Comparison of ENCODE assay signal across 25 cellular contexts in genomic region chr20:31962741-31963140, GRCh38. TPM values are rescaled to one million over a fixed set of nuclear protein-coding genes. Genes with fewer than 3 reads are reported as not detected.
"Had no signal": no experiment of that assay in that cellular context is flagged by ENCODE, and none has a peak within 500 bp of the region (broad histone marks: within the 10 kb centered on the region; RNA-seq: fewer than 3 reads in every experiment).

No MANE protein-coding gene starts in this region.

- H3K27ac Mint-ChIP-seq: activated naive CD8-positive, alpha-beta T cell treated with anti-CD3 and anti-CD28 coated beads, Interleukin-2, amount 10 ng/mL, durations not matched to agents 7 days and 5 days; activated T-helper 2 cell treated with anti-CD3 and anti-CD28 coated beads, Interferon-gamma antibody, Interleukin-2, Interleukin-4, amounts not matched to agents 10 μg/mL and 5 μg/mL and 100 μg/mL, durations not matched to agents 14 hours and 24 hours and 36 hours; natural killer cell treated with Interleukin-12 subunit alpha and Interleukin-12 subunit beta and Interleukin-15 and Interleukin-18, amount 100 ng/mL, for 72 hours; progenitor cell of endocrine pancreas; stimulated activated naive B cell treated with anti-CD40 and anti-IgM and Interleukin-4, amounts not matched to agents 10 μg/mL and 1 μg/mL and 100 μg/mL, for 72 hours; WTC11 had no signal

- H3K4me3 Mint-ChIP-seq: activated naive CD8-positive, alpha-beta T cell treated with anti-CD3 and anti-CD28 coated beads, Interleukin-2, amount 10 ng/mL, durations not matched to agents 7 days and 5 days; activated T-cell treated with anti-CD3 and anti-CD28 coated beads, Interleukin-2, amount 50 U/mL, for 4 hours; natural killer cell treated with Interleukin-12 subunit alpha and Interleukin-12 subunit beta and Interleukin-15 and Interleukin-18, amount 100 ng/mL, for 72 hours; stimulated activated naive B cell treated with anti-CD40 and anti-IgM and Interleukin-4, amounts not matched to agents 10 μg/mL and 1 μg/mL and 100 μg/mL, for 72 hours; WTC11 had no signal

- H3K36me3 ChIP-seq: heart right ventricle, uterus had no signal

- H3K4me1 ChIP-seq: testis, uterus had no signal

- DNase-seq: activated CD4-positive, alpha-beta T cell treated with anti-CD3 and anti-CD28 coated beads, Interleukin-2, amount 50 U/mL, for 48 hours; activated CD8-positive, alpha-beta memory T cell treated with anti-CD3 and anti-CD28 coated beads, Interleukin-2, amount 50 U/mL, for 48 hours; activated naive CD4-positive, alpha-beta T cell treated with Interleukin-2 at 50 U/mL for 16 hours; activated naive CD8-positive, alpha-beta T cell treated with anti-CD3 and anti-CD28 coated beads, Interleukin-2, amount 10 ng/mL, durations not matched to agents 7 days and 5 days; activated T-cell treated with anti-CD3 and anti-CD28 coated beads, Interleukin-2, amount 50 U/mL, for 4 hours; amniotic stem cell; heart right ventricle; islet precursor cell; left cardiac atrium; midbrain; stimulated activated CD4-positive, alpha-beta T cell treated with anti-CD3 and anti-CD28 coated beads, Interleukin-2, amount 100 ng/mL, for 48 hours; stimulated activated CD8-positive, alpha-beta memory T cell treated with anti-CD3 and anti-CD28 coated beads, Interleukin-4, amount 100 ng/mL, for 48 hours; stimulated activated naive B cell treated with anti-CD40 and anti-IgM and Interleukin-4, amounts not matched to agents 10 μg/mL and 1 μg/mL and 100 μg/mL, for 72 hours; testis; trophoblast cell; uterus had no signal

- H3K4me3 ChIP-seq: heart right ventricle, testis, uterus had no signal

- H3K27me3 ChIP-seq: testis had no signal

- H3K9me3 Mint-ChIP-seq: activated naive CD8-positive, alpha-beta T cell treated with anti-CD3 and anti-CD28 coated beads, Interleukin-2, amount 10 ng/mL, durations not matched to agents 7 days and 5 days; activated T-cell treated with anti-CD3 and anti-CD28 coated beads, Interleukin-2, amount 50 U/mL, for 4 hours; activated T-helper 2 cell treated with anti-CD3 and anti-CD28 coated beads, Interferon-gamma antibody, Interleukin-2, Interleukin-4, amounts not matched to agents 10 μg/mL and 5 μg/mL and 100 μg/mL, durations not matched to agents 14 hours and 24 hours and 36 hours; natural killer cell treated with Interleukin-12 subunit alpha and Interleukin-12 subunit beta and Interleukin-15 and Interleukin-18, amount 100 ng/mL, for 72 hours; stimulated activated naive B cell treated with anti-CD40 and anti-IgM and Interleukin-4, amounts not matched to agents 10 μg/mL and 1 μg/mL and 100 μg/mL, for 72 hours; WTC11 had no signal

- H3K27ac ChIP-seq: heart right ventricle, testis, uterus had no signal

- H3K9me3 ChIP-seq: heart right ventricle, testis, uterus had no signal

- ATAC-seq: activated T-cell treated with anti-CD3 and anti-CD28 coated beads, Interleukin-2, amount 50 U/mL, for 4 hours; heart right ventricle; left cardiac atrium; natural killer cell treated with Interleukin-12 subunit alpha and Interleukin-12 subunit beta and Interleukin-15 and Interleukin-18, amount 100 ng/mL, for 72 hours; stimulated activated naive B cell treated with anti-CD40 and anti-IgM and Interleukin-4, amounts not matched to agents 10 μg/mL and 1 μg/mL and 100 μg/mL, for 72 hours; WTC11 had no signal

- H3K36me3 Mint-ChIP-seq: activated naive CD8-positive, alpha-beta T cell treated with anti-CD3 and anti-CD28 coated beads, Interleukin-2, amount 10 ng/mL, durations not matched to agents 7 days and 5 days; natural killer cell treated with Interleukin-12 subunit alpha and Interleukin-12 subunit beta and Interleukin-15 and Interleukin-18, amount 100 ng/mL, for 72 hours; stimulated activated naive B cell treated with anti-CD40 and anti-IgM and Interleukin-4, amounts not matched to agents 10 μg/mL and 1 μg/mL and 100 μg/mL, for 72 hours; WTC11 had no signal

RNA-seq across cellular contexts. Expression of gene XKR7, which starts 5.2 kb away (rescaled TPM):
- total RNA-seq: activated naive CD8-positive, alpha-beta T cell treated with anti-CD3 and anti-CD28 coated beads, Interleukin-2, amount 10 ng/mL, durations not matched to agents 7 days and 5 days; activated T-cell treated with anti-CD3 and anti-CD28 coated beads, Interleukin-2, amount 50 U/mL, for 4 hours; activated T-helper 2 cell treated with anti-CD3 and anti-CD28 coated beads, Interferon-gamma antibody, Interleukin-2, Interleukin-4, amounts not matched to agents 10 μg/mL and 5 μg/mL and 100 μg/mL, durations not matched to agents 14 hours and 24 hours and 36 hours; fibroblast of villous mesenchyme; heart right ventricle; left cardiac atrium; osteocyte had no signal
- polyA plus RNA-seq: heart right ventricle, liver had no signal

RNA-seq across cellular contexts. Expression of gene CCM2L, which starts 47.5 kb away (rescaled TPM):
- total RNA-seq: activated CD8-positive, alpha-beta memory T cell treated with anti-CD3 and anti-CD28 coated beads for 36 hours; activated naive CD8-positive, alpha-beta T cell treated with anti-CD3 and anti-CD28 coated beads, Interleukin-2, amount 10 ng/mL, durations not matched to agents 7 days and 5 days; activated T-cell treated with anti-CD3 and anti-CD28 coated beads, Interleukin-2, amount 50 U/mL, for 4 hours; activated T-helper 2 cell treated with anti-CD3 and anti-CD28 coated beads, Interferon-gamma antibody, Interleukin-2, Interleukin-4, amounts not matched to agents 10 μg/mL and 5 μg/mL and 100 μg/mL, durations not matched to agents 14 hours and 24 hours and 36 hours; epithelial cell of proximal tubule; fibroblast of villous mesenchyme; natural killer cell treated with Interleukin-12 subunit alpha and Interleukin-12 subunit beta and Interleukin-15 and Interleukin-18, amount 100 ng/mL, for 72 hours; osteocyte had no signal
